In genomic region chr12:127083028-127083949, GRCh38 we compare ENCODE assay signal across 8 cellular contexts.
DNase-seq lines count a peak whose midpoint lies in the region; ATAC-seq and TF ChIP-seq lines count a peak whose summit lies in the region.

No MANE protein-coding gene starts in this region.

- peak overlapping the region; percentile 55 for H2AFZ ChIP-seq in ACC112 (ENCODE audit: low read length, unreplicated experiment)

- peak; percentile 98 for ATAC-seq in HG02610 (IDR thresholded peaks at IDR 0.05; ENCODE audit: unreplicated experiment)

- H3K79me2 ChIP-seq in ACC112 (ENCODE audit: control insufficient read depth, insufficient read depth, low read length, unreplicated experiment) = no peaks in the 10 kb centered on the region

- TF ChIP-seq CTCF in GM12865 (IDR thresholded peaks at IDR 0.05; ENCODE audit: insufficient read depth, low read depth, low read length, missing control alignments) = no peak

- H3K27me3 ChIP-seq in ACC112 (ENCODE audit: insufficient read depth, low read length) (no peaks in the 10 kb centered on the region), MG63 (no peaks in the 10 kb centered on the region), SJCRH30 (no peaks in the 10 kb centered on the region)
- H3K27me3 ChIP-seq in effector memory CD4-positive, alpha-beta T cell (replicated peaks; ENCODE audit: control insufficient read depth, insufficient read depth, low read length, poor library complexity, severe bottlenecking) = no peaks in the 10 kb centered on the region

- DNase-seq in GM12865 (ENCODE audit: low read depth) (peak; percentile 85), MG63 (peak; percentile 13), SJCRH30 (peak in 1 of 2 experiments; percentile 42), middle frontal gyrus (ENCODE audit: extremely low spot score, low spot score) (peak; percentile 42)
- no peak for DNase-seq in effector memory CD4-positive, alpha-beta T cell
- no peak for DNase-seq in stimulated activated naive CD4-positive, alpha-beta T cell treated with Interleukin-2 at 50 U/mL for 16 hours (lab: John Stamatoyannopoulos, UW)

- H3K4me3 ChIP-seq in ACC112 (ENCODE audit: low read depth, low read length) = peak overlapping the region; percentile 52
- peak overlapping the region; percentile 52 for H3K4me3 ChIP-seq in GM12865 (ENCODE audit: low read depth, low read length)
- peak overlapping the region; percentile 43 for H3K4me3 ChIP-seq in MG63
- peak overlapping the region; percentile 51 for H3K4me3 ChIP-seq in SJCRH30
- peak overlapping the region; percentile 46 for H3K4me3 ChIP-seq in effector memory CD4-positive, alpha-beta T cell (ENCODE audit: insufficient read depth, low read depth, low read length, poor library complexity, severe bottlenecking)

- H3K36me3 ChIP-seq in ACC112 (ENCODE audit: insufficient read depth, low read length) = no peaks in the 10 kb centered on the region
- no peaks in the 10 kb centered on the region for H3K36me3 ChIP-seq in MG63
- H3K36me3 ChIP-seq in SJCRH30 = no peaks in the 10 kb centered on the region
- H3K36me3 ChIP-seq in effector memory CD4-positive, alpha-beta T cell (ENCODE audit: control insufficient read depth, insufficient read depth, low read length) = no peaks in the 10 kb centered on the region

- H3K9me3 ChIP-seq in MG63 (peaks cover 3% of the 10 kb centered on the region; the same call in 1 of the 2 replicates), SJCRH30 (replicated peaks) (no peaks in the 10 kb centered on the region)
- no peaks in the 10 kb centered on the region for H3K9me3 ChIP-seq in effector memory CD4-positive, alpha-beta T cell (ENCODE audit: control insufficient read depth, low read length)

- H3K27ac ChIP-seq in ACC112 (ENCODE audit: low read depth, low read length) = peak overlapping the region; percentile 51
- H3K27ac ChIP-seq in SJCRH30 = no peak overlapping the region
- no peak overlapping the region for H3K27ac ChIP-seq in effector memory CD4-positive, alpha-beta T cell (ENCODE audit: insufficient read depth, low read length, poor library complexity, severe bottlenecking)

- peaks cover 13% of the 10 kb centered on the region for H3K4me1 ChIP-seq in ACC112 (ENCODE audit: control insufficient read depth, insufficient read depth, low read length, unreplicated experiment)
- no peaks in the 10 kb centered on the region for H3K4me1 ChIP-seq in SJCRH30
- no peaks in the 10 kb centered on the region for H3K4me1 ChIP-seq in effector memory CD4-positive, alpha-beta T cell (ENCODE audit: control insufficient read depth, insufficient read depth, low read length, poor library complexity, severe bottlenecking)

Comparison
In these comparisons a context has a peak if more than half of its experiments do, and no peak if none do; other contexts are left out.
1. DNase-seq: peak in GM12865 (single experiment), MG63 (single experiment) and middle frontal gyrus (single experiment); none in effector memory CD4-positive, alpha-beta T cell (0 of 3) and stimulated activated naive CD4-positive, alpha-beta T cell treated with Interleukin-2 at 50 U/mL for 16 hours (single experiment).
2. Peak in every context shown above with its lines, with median percentiles within 50 percentile points of each other: H3K4me3 ChIP-seq.